In the genomic region with DNA sequence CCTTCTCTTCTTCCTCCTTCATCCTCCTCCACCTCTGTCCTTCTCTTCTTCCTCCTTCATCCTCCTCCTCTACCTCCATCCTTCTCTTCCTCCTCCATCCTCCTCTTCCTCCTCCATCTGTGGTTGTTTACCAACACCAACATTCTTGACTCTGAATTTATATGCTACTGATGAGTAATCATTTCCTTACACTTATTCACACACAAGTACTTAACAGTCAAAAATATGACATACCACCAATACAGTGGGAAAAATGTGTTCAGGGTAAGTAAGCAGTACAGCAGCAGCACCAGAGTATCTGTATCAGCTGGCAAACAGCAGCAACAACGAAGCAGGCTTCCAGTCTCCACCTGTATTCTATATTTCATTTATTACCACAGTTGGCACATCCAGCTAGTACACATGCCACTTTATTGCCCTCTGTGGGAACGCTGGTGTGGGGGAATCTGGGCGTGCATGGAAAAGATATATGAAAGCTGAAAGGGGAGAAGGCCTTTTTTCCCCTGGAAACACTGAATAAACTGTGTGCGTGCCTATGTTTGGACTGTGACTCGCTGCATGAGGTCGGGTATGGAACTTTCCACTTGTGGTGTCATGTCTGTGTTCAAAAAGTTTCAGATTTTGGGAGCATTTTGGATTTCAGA, we compare ENCODE assay signal across 1 cellular context.
TF ChIP-seq lines count a peak whose summit lies in the region.

No MANE protein-coding gene starts in this region.

TF ChIP-seq in K562, 482 proteins besides CTCF, POLR2A, EP300 and RAD21:
- TF ChIP-seq RNF2 (IDR thresholded peaks at IDR 0.05) (no peak), C11orf30 (IDR thresholded peaks at IDR 0.05; ENCODE audit: low read depth) (0 out of 2 replicates have a peak, but pooled peaks have one; percentile 9), SMARCB1 (IDR thresholded peaks at IDR 0.05; ENCODE audit: insufficient read length, low read depth) (no peak), TAF9B (IDR thresholded peaks at IDR 0.05; ENCODE audit: partially characterized antibody) (no peak), CBFA2T2 (conservative IDR thresholded peaks at IDR 0.05) (no peak), HNRNPL (IDR thresholded peaks at IDR 0.05; ENCODE audit: low read depth, low read length) (no peak), ZNF239 (CRISPR knock-in tag; IDR thresholded peaks at IDR 0.05) (no peak), PURB (CRISPR knock-in tag; IDR thresholded peaks at IDR 0.05; ENCODE audit: low read depth) (no peak), TAL1 (IDR thresholded peaks at IDR 0.05) (no peak), NR2F6 (CRISPR knock-in tag; IDR thresholded peaks at IDR 0.05) (no peak), WHSC1 (IDR thresholded peaks at IDR 0.05; ENCODE audit: low read length) (no peak), HDAC1 (IDR thresholded peaks at IDR 0.05) (0 out of 4 replicates have a peak, but pooled peaks of 1 of the 2 experiments have one; percentile 15), ZNF699 (CRISPR knock-in tag; IDR thresholded peaks at IDR 0.05; ENCODE audit: insufficient replicate concordance) (no peak), POLR3G (IDR thresholded peaks at IDR 0.05; ENCODE audit: extremely low read depth, insufficient read length, insufficient replicate concordance) (no peak), ETS2 (tag; IDR thresholded peaks at IDR 0.05; ENCODE audit: borderline replicate concordance, poor library complexity, severe bottlenecking) (no peak), ZNF316 (IDR thresholded peaks at IDR 0.05) (0 out of 2 replicates have a peak, but pooled peaks have one; percentile 28)
- TF ChIP-seq, protein P1, sequence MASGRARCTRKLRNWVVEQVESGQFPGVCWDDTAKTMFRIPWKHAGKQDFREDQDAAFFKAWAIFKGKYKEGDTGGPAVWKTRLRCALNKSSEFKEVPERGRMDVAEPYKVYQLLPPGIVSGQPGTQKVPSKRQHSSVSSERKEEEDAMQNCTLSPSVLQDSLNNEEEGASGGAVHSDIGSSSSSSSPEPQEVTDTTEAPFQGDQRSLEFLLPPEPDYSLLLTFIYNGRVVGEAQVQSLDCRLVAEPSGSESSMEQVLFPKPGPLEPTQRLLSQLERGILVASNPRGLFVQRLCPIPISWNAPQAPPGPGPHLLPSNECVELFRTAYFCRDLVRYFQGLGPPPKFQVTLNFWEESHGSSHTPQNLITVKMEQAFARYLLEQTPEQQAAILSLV (tag; IDR thresholded peaks at IDR 0.05): no peak
- TF ChIP-seq, protein P2, sequence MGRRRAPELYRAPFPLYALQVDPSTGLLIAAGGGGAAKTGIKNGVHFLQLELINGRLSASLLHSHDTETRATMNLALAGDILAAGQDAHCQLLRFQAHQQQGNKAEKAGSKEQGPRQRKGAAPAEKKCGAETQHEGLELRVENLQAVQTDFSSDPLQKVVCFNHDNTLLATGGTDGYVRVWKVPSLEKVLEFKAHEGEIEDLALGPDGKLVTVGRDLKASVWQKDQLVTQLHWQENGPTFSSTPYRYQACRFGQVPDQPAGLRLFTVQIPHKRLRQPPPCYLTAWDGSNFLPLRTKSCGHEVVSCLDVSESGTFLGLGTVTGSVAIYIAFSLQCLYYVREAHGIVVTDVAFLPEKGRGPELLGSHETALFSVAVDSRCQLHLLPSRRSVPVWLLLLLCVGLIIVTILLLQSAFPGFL (CRISPR knock-in tag; IDR thresholded peaks at IDR 0.05): no peak
- TF ChIP-seq, protein P3, sequence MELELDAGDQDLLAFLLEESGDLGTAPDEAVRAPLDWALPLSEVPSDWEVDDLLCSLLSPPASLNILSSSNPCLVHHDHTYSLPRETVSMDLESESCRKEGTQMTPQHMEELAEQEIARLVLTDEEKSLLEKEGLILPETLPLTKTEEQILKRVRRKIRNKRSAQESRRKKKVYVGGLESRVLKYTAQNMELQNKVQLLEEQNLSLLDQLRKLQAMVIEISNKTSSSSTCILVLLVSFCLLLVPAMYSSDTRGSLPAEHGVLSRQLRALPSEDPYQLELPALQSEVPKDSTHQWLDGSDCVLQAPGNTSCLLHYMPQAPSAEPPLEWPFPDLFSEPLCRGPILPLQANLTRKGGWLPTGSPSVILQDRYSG (tag; conservative IDR thresholded peaks at IDR 0.05; ENCODE audit: low read depth): no peak
- TF ChIP-seq, protein P4, sequence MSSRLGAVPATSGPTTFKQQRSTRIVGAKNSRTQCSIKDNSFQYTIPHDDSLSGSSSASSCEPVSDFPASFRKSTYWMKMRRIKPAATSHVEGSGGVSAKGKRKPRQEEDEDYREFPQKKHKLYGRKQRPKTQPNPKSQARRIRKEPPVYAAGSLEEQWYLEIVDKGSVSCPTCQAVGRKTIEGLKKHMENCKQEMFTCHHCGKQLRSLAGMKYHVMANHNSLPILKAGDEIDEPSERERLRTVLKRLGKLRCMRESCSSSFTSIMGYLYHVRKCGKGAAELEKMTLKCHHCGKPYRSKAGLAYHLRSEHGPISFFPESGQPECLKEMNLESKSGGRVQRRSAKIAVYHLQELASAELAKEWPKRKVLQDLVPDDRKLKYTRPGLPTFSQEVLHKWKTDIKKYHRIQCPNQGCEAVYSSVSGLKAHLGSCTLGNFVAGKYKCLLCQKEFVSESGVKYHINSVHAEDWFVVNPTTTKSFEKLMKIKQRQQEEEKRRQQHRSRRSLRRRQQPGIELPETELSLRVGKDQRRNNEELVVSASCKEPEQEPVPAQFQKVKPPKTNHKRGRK (tag; IDR thresholded peaks at IDR 0.05): peak; percentile 56; the same call in 1 of the 2 replicates
TF ChIP-seq in K562: peak in this region for 4.
